Comparison of ENCODE assay signal across 8 cellular contexts in the genomic region with DNA sequence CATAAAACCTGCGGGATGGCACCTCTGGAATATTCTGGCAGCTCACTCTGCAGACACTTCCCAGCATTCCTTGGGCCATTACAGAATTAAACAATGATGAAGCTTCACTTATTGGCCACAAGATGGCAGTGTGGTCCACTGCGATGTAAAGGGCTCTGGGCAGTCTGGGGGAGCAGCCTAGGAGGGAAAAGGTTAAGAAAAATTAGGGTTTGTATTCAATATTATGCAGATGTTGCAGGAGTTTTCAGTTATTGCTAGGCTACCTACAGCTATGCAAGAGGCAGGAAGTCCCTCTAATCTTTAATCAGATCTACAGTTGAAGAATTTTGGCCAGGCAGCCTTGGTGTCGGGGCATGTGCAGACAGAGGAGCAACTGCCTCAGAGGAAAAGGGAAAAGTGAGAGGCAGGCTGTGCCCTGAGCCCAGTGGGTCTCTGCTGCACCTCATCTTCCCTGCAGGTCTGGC.
A peak's percentile ranks its signal among the peaks of the same experiment; 100 is the strongest.
DNase-seq lines count a peak whose midpoint lies in the region; ATAC-seq and TF ChIP-seq lines count a peak whose summit lies in the region.

No MANE protein-coding gene starts in this region.

- ATAC-seq in GM19025 (IDR thresholded peaks at IDR 0.05; ENCODE audit: low read depth, unreplicated experiment) (peak; percentile 90), HG03064 (IDR thresholded peaks at IDR 0.05; ENCODE audit: low read depth, unreplicated experiment) (peak; percentile 89), heart left ventricle (peak in 3 of 4 donors; percentile 63 to 78 (median 77))

- intact Hi-C loops in heart left ventricle (cut with DNase I) = no loop called here

- peaks cover 6% of the 10 kb centered on the region for H3K27me3 Mint-ChIP-seq in activated naive CD4-positive, alpha-beta T cell treated with anti-CD3 and anti-CD28 coated beads, Interleukin-2, amount 10 ng/mL, durations not matched to agents 7 days and 5 days

- no peak overlapping the region for H3K4me3 ChIP-seq in heart left ventricle
- no peak overlapping the region for H3K4me3 ChIP-seq in retinal pigment epithelial cell (ENCODE audit: low read length)

- H3K27ac Mint-ChIP-seq in activated naive CD4-positive, alpha-beta T cell treated with anti-CD3 and anti-CD28 coated beads, Interleukin-2, amount 10 ng/mL, durations not matched to agents 7 days and 5 days = no peak overlapping the region

- H3K9me3 Mint-ChIP-seq in activated naive CD4-positive, alpha-beta T cell treated with anti-CD3 and anti-CD28 coated beads, Interleukin-2, amount 10 ng/mL, durations not matched to agents 7 days and 5 days = no peaks in the 10 kb centered on the region

- DNase-seq in DMS153 (lab: John Stamatoyannopoulos, UW) = peak; percentile 2
- DNase-seq in NCI-H2107 (lab: John Stamatoyannopoulos, UW) = peak; percentile 35
- peak; percentile 50 for DNase-seq in activated naive CD4-positive, alpha-beta T cell treated with anti-CD3 and anti-CD28 coated beads, Interleukin-2, amount 10 ng/mL, durations not matched to agents 7 days and 5 days
- DNase-seq in heart left ventricle = no peak
- DNase-seq in retinal pigment epithelial cell (ENCODE audit: low read depth) = peak; percentile 9
- DNase-seq in NK-92 treated with Interleukin-12 subunit alpha and Interleukin-12 subunit beta, amount 100 ng/mL, for 24 hours (lab: John Stamatoyannopoulos, UW) = no peak

- no peaks in the 10 kb centered on the region for H3K36me3 Mint-ChIP-seq in activated naive CD4-positive, alpha-beta T cell treated with anti-CD3 and anti-CD28 coated beads, Interleukin-2, amount 10 ng/mL, durations not matched to agents 7 days and 5 days

- CTCF ChIA-PET in activated naive CD4-positive, alpha-beta T cell treated with anti-CD3 and anti-CD28 coated beads, Interleukin-2, amount 10 ng/mL, durations not matched to agents 7 days and 5 days (lab: Charles Lee) = interaction anchor here (0.7 to 7.6 kb wide), 17 partner anchors 8 to 487 kb away, joined by 3 to 56 read pairs (median 4); no protein-coding TSS in a partner anchor

- no peaks in the 10 kb centered on the region for H3K9me3 ChIP-seq in heart left ventricle

- no peaks in the 10 kb centered on the region for H3K36me3 ChIP-seq in heart left ventricle

- no peak overlapping the region for H3K4me3 Mint-ChIP-seq in activated naive CD4-positive, alpha-beta T cell treated with anti-CD3 and anti-CD28 coated beads, Interleukin-2, amount 10 ng/mL, durations not matched to agents 7 days and 5 days

- H3K4me1 ChIP-seq in heart left ventricle = peaks cover 0 to 11% (median 0%) of the 10 kb centered on the region in 12 donors

- TF ChIP-seq POLR2A in heart left ventricle (IDR thresholded peaks at IDR 0.05) = no peak

- H3K27me3 ChIP-seq in heart left ventricle = no peaks in the 10 kb centered on the region

- H3K27ac ChIP-seq in heart left ventricle = no peak overlapping the region

- WGBS in heart left ventricle, 4 donors = 15 to 22% (median 19%) methylated on average over 3 of the region's 3 CpGs

- TF ChIP-seq CTCF in heart left ventricle (IDR thresholded peaks at IDR 0.05) (peak; percentile 39 to 70 (median 60)), retinal pigment epithelial cell (conservative IDR thresholded peaks at IDR 0.05; ENCODE audit: low read depth, low read length) (peak; percentile 86)

- H3K4me1 Mint-ChIP-seq in activated naive CD4-positive, alpha-beta T cell treated with anti-CD3 and anti-CD28 coated beads, Interleukin-2, amount 10 ng/mL, durations not matched to agents 7 days and 5 days = peaks cover 46% of the 10 kb centered on the region

Comparison
In these comparisons a context has a peak if more than half of its experiments do, and no peak if none do; other contexts are left out.
1. DNase-seq: peak in DMS153 (single experiment), NCI-H2107 (single experiment), activated naive CD4-positive, alpha-beta T cell treated with anti-CD3 and anti-CD28 coated beads, Interleukin-2, amount 10 ng/mL, durations not matched to agents 7 days and 5 days (single experiment) and retinal pigment epithelial cell (single experiment); none in heart left ventricle (0 of 5) and NK-92 treated with Interleukin-12 subunit alpha and Interleukin-12 subunit beta, amount 100 ng/mL, for 24 hours (single experiment).
2. Peak in every context shown above with its lines, with median percentiles within 50 percentile points of each other: ATAC-seq.